Comparison of ENCODE assay signal across 1 cellular context in genomic region chr1:18411321-18411720, GRCh38.
TF ChIP-seq lines count a peak whose summit lies in the region.

No MANE protein-coding gene starts in this region.

TF ChIP-seq in H1, 55 proteins besides CTCF, POLR2A, EP300 and RAD21:
- TF ChIP-seq CBX8 (IDR thresholded peaks at IDR 0.05; ENCODE audit: borderline replicate concordance, low read depth, low read length) = no peak
- TF ChIP-seq HDAC6 (IDR thresholded peaks at IDR 0.05; ENCODE audit: low read depth, low read length) = no peak
- TF ChIP-seq E2F6 (IDR thresholded peaks at IDR 0.05) = no peak
- no peak for TF ChIP-seq USF2 (IDR thresholded peaks at IDR 0.05; ENCODE audit: low read length)
